ENCODE assay signal across 18 cellular contexts in the genomic region with DNA sequence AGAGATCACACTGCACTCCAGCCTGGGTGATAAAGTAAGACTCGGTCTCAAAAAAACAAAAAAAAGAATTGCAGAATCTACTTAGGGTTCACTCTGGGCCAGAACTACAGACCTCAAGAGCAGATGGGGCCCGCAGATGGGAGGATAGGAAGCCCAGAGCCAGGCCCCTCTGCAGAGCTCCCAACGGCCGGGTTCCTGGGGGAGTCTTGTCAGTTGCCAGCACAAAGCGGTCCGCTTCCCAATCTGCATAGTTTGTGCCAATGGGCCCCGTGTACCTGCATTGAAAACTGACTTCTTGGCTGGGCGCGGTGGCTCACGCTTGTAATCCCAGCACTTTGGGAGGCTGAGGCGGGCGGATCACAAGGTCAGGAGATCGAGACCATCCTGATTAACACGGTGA. TPM values are rescaled to one million over a fixed set of nuclear protein-coding genes. Genes with fewer than 3 reads are reported as not detected.
DNase-seq lines count a peak whose midpoint lies in the region; ATAC-seq, FAIRE-seq and TF ChIP-seq lines count a peak whose summit lies in the region.
"Had no signal": no experiment of that assay in that cellular context is flagged by ENCODE, and none has a peak within 500 bp of the region (broad histone marks: within the 10 kb centered on the region; RNA-seq: fewer than 3 reads in every experiment).

No MANE protein-coding gene starts in this region.

- 93% methylated on average over 12 of the region's 14 CpGs; no CpG with 5 or more reads in 1 of the 2 experiments for WGBS in H1 (ENCODE audit: extremely low coverage in 1 of 2, insufficient coverage in 1 of 2, insufficient read length in 1 of 2, insufficient replicate concordance in 2 of 2, low coverage in 1 of 2, low lambda C conversion rate in 2 of 2, missing lambda C conversion rate in 1 of 2), 2 experiments

- no peak overlapping the region for H3K23ac ChIP-seq in H1 (ENCODE audit: insufficient read length)

- no peak for DNase-seq in activated naive CD4-positive, alpha-beta T cell treated with anti-CD3 and anti-CD28 coated beads, Interleukin-2, amount 10 ng/mL, durations not matched to agents 7 days and 5 days
- no peak for DNase-seq in activated naive CD4-positive, alpha-beta T cell treated with anti-CD3 and anti-CD28 coated beads for 36 hours
- DNase-seq in PC-9 (no peak), H1 (ENCODE audit: low read depth in 1 of 2, low spot score in 2 of 2) (no peak), SHP77 (lab: John Stamatoyannopoulos, UW) (no peak)
- DNase-seq: adrenal gland, NCI-H1105 treated with DMSO at 0.1 percent for 48 hours, NCI-H748 treated with DMSO at 0.1 percent for 48 hours, PC-3, stomach, uterus had no signal

- no peaks in the 10 kb centered on the region for H3K27me3 ChIP-seq in PC-9 (ENCODE audit: insufficient read depth, low read depth)
- H3K27me3 ChIP-seq in H1 (replicated peaks in 1 of 4; ENCODE audit: control insufficient read depth in 3 of 4, extremely low read depth in 1 of 4, insufficient read depth in 3 of 4, low read length in 3 of 4), result no peaks in the 10 kb centered on the region
- H3K27me3 ChIP-seq in subcutaneous abdominal adipose tissue (ENCODE audit: control insufficient read depth in 5 of 5, insufficient read depth in 4 of 5, low read length in 5 of 5), result no peaks in the 10 kb centered on the region
- H3K27me3 ChIP-seq: adrenal gland, gastroesophageal sphincter, pancreas, stomach, uterus had no signal

- no peak overlapping the region for H2BK120ac ChIP-seq in H1 (replicated peaks; ENCODE audit: low read depth, low read length)

- no peak overlapping the region for H3K18ac ChIP-seq in H1 (ENCODE audit: extremely low read depth, low read length)

- H3K27ac ChIP-seq in PC-9 (no peak overlapping the region), H1 (ENCODE audit: low read depth, low read length) (no peak overlapping the region), subcutaneous abdominal adipose tissue (ENCODE audit: low read depth, low read length) (peak overlapping the region; percentile 69)

- H2BK12ac ChIP-seq in H1 (ENCODE audit: low read depth, low read length), result no peak overlapping the region

- no peak overlapping the region for H4K5ac ChIP-seq in H1 (ENCODE audit: insufficient read length, low read depth, low read length)

- peaks cover 15% of the 10 kb centered on the region for H3K23me2 ChIP-seq in H1 (ENCODE audit: low read depth, low read length)

- H3K9me2 ChIP-seq in PC-9 (ENCODE audit: insufficient read depth), result no peaks in the 10 kb centered on the region

- no peaks in the 10 kb centered on the region for H4K20me1 ChIP-seq in PC-9 (ENCODE audit: insufficient read depth)
- peaks cover 0 to 5% of the 10 kb centered on the region in 2 experiments for H4K20me1 ChIP-seq in H1 (replicated peaks in 1 of 2; ENCODE audit: control insufficient read depth in 1 of 2, insufficient read depth in 2 of 2, low read length in 2 of 2)

- TF ChIP-seq POLR2A in H1 (IDR thresholded peaks at IDR 0.05; ENCODE audit: control extremely low read depth in 1 of 2, low read depth in 2 of 2, low read length in 2 of 2) (no peak), GM18505 (IDR thresholded peaks at IDR 0.05; ENCODE audit: borderline replicate concordance, extremely low read depth, insufficient read depth, insufficient read length) (no peak)

- POLR2A ChIA-PET in PC-9 (lab: Charles Lee; ENCODE audit: unreplicated experiment), result interaction anchor here (0.6 kb wide), 1 partner anchor 505 kb away, joined by 6 read pairs; no protein-coding TSS in a partner anchor
- POLR2A ChIA-PET in H1 (lab: Charles Lee; ENCODE audit: partially characterized antibody), result interaction anchor here (0.6 to 1.8 kb wide), 8 partner anchors 9 to 68 kb away, joined by 3 to 7 read pairs (median 3); no protein-coding TSS in a partner anchor

- CTCF ChIA-PET in activated naive CD4-positive, alpha-beta T cell treated with anti-CD3 and anti-CD28 coated beads, Interleukin-2, amount 10 ng/mL, durations not matched to agents 7 days and 5 days (lab: Charles Lee), result interaction anchor here (1.4 to 1.9 kb wide), 2 partner anchors 13 to 64 kb away, joined by 4 to 6 read pairs; a partner anchor contains a TSS
- CTCF ChIA-PET in activated naive CD4-positive, alpha-beta T cell treated with anti-CD3 and anti-CD28 coated beads for 36 hours (lab: Charles Lee), result interaction anchor here (1.1 kb wide), 1 partner anchor 12 kb away, joined by 9 read pairs; a partner anchor contains a TSS
- CTCF ChIA-PET in PC-9 (lab: Charles Lee), result no interaction called here
- CTCF ChIA-PET in H1 (lab: Charles Lee; ENCODE audit: partially characterized antibody), result interaction anchor here (0.9 to 1.6 kb wide), 6 partner anchors 10 to 139 kb away, joined by 3 to 7 read pairs (median 4); no protein-coding TSS in a partner anchor

- no peak overlapping the region for H3K56ac ChIP-seq in H1 (replicated peaks; ENCODE audit: insufficient read length, low read depth, low read length)

- H3K4me1 ChIP-seq in PC-9 (replicated peaks; ENCODE audit: insufficient read depth) (peaks cover 11% of the 10 kb centered on the region), H1 (replicated peaks in 1 of 4; ENCODE audit: control insufficient read depth in 3 of 4, insufficient read depth in 4 of 4, low read length in 3 of 4) (peaks cover 0 to 14% (median 6%) of the 10 kb centered on the region in 4 experiments; a peak in 6 of 7 replicates), subcutaneous abdominal adipose tissue (ENCODE audit: control insufficient read depth in 5 of 5, insufficient read depth in 5 of 5, low read length in 5 of 5) (peaks cover 0 to 36% (median 23%) of the 10 kb centered on the region in 5 donors)

- no peak overlapping the region for H3K27ac Mint-ChIP-seq in activated naive CD4-positive, alpha-beta T cell treated with anti-CD3 and anti-CD28 coated beads, Interleukin-2, amount 10 ng/mL, durations not matched to agents 7 days and 5 days
- H3K27ac Mint-ChIP-seq in activated naive CD4-positive, alpha-beta T cell treated with anti-CD3 and anti-CD28 coated beads for 36 hours, result no peak overlapping the region

- no peak for TF ChIP-seq EP300 in H1 (IDR thresholded peaks at IDR 0.05; ENCODE audit: borderline replicate concordance in 1 of 2, low read depth in 2 of 2, low read length in 2 of 2)

- H3K9me3 ChIP-seq in PC-9 (ENCODE audit: insufficient read depth, low read depth) (no peaks in the 10 kb centered on the region), H1 (ENCODE audit: insufficient read depth in 2 of 2, low read depth in 1 of 2, low read length in 1 of 2) (no peaks in the 10 kb centered on the region), subcutaneous abdominal adipose tissue (ENCODE audit: control insufficient read depth in 5 of 5, low read length in 5 of 5) (no peaks in the 10 kb centered on the region)
- H3K9me3 ChIP-seq: adrenal gland, gastroesophageal sphincter, pancreas, stomach, uterus had no signal

- peaks cover 23% of the 10 kb centered on the region for H3K79me2 ChIP-seq in PC-9 (ENCODE audit: low read depth)
- peaks cover 0 to 31% of the 10 kb centered on the region in 2 experiments; a peak in 3 of 4 replicates for H3K79me2 ChIP-seq in H1 (ENCODE audit: control insufficient read depth in 1 of 2, insufficient read depth in 2 of 2, low read length in 2 of 2)

- no peak overlapping the region for H2AK5ac ChIP-seq in H1 (ENCODE audit: low read depth, low read length)

- no peak overlapping the region for H3K4ac ChIP-seq in H1 (replicated peaks; ENCODE audit: insufficient read length, low read depth, low read length)

- no peak overlapping the region for H2BK15ac ChIP-seq in H1 (ENCODE audit: low read length)

- H4K8ac ChIP-seq in H1 (ENCODE audit: extremely low read depth, insufficient read depth, low read length), result no peak overlapping the region

- no peak overlapping the region for H4K91ac ChIP-seq in H1 (replicated peaks; ENCODE audit: insufficient read length, low read length)

- H3K79me1 ChIP-seq in H1 (ENCODE audit: low read depth, low read length), result peaks cover 22% of the 10 kb centered on the region

- no peaks in the 10 kb centered on the region for H3K36me3 ChIP-seq in PC-9 (ENCODE audit: low read depth)
- H3K36me3 ChIP-seq in H1 (ENCODE audit: control insufficient read depth in 2 of 4, insufficient read depth in 4 of 4, low read length in 3 of 4), result no peaks in the 10 kb centered on the region
- peaks cover 0 to 10% (median 3%) of the 10 kb centered on the region in 5 donors for H3K36me3 ChIP-seq in subcutaneous abdominal adipose tissue (ENCODE audit: control insufficient read depth in 5 of 5, insufficient read depth in 5 of 5, low read length in 5 of 5)
- H3K36me3 ChIP-seq: adrenal gland, pancreas, uterus had no signal

- H3K9ac ChIP-seq in H1 (replicated peaks in 1 of 4; ENCODE audit: extremely low read depth in 1 of 4, low read depth in 3 of 4, low read length in 3 of 4) (no peak overlapping the region), subcutaneous abdominal adipose tissue (ENCODE audit: low read length in 5 of 5) (no peak overlapping the region)

- no peak for ATAC-seq in GM18505 (IDR thresholded peaks at IDR 0.05; ENCODE audit: unreplicated experiment)
- ATAC-seq in HG02885 (IDR thresholded peaks at IDR 0.05; ENCODE audit: poor library complexity, unreplicated experiment), result no peak
- ATAC-seq: gastroesophageal sphincter, HCT116, pancreas, PC-3, sciatic nerve had no signal

- no peak overlapping the region for H2BK5ac ChIP-seq in H1 (ENCODE audit: low read depth, low read length)

- H2AFZ ChIP-seq in PC-9, result no peak overlapping the region
- H2AFZ ChIP-seq in H1 (ENCODE audit: low read length), result no peak overlapping the region

- no peak for FAIRE-seq in H1 (lab: Jason Lieb, UNC)
- FAIRE-seq: pancreas had no signal

- H3K4me1 Mint-ChIP-seq in activated naive CD4-positive, alpha-beta T cell treated with anti-CD3 and anti-CD28 coated beads, Interleukin-2, amount 10 ng/mL, durations not matched to agents 7 days and 5 days, result peaks cover 28% of the 10 kb centered on the region
- peaks cover 24% of the 10 kb centered on the region for H3K4me1 Mint-ChIP-seq in activated naive CD4-positive, alpha-beta T cell treated with anti-CD3 and anti-CD28 coated beads for 36 hours (ENCODE audit: low read depth)

- peaks cover 15% of the 10 kb centered on the region for H3K27me3 Mint-ChIP-seq in activated naive CD4-positive, alpha-beta T cell treated with anti-CD3 and anti-CD28 coated beads, Interleukin-2, amount 10 ng/mL, durations not matched to agents 7 days and 5 days
- no peaks in the 10 kb centered on the region for H3K27me3 Mint-ChIP-seq in activated naive CD4-positive, alpha-beta T cell treated with anti-CD3 and anti-CD28 coated beads for 36 hours (ENCODE audit: low read depth)

- 0 out of 2 replicates have a peak overlapping the region, but pooled peaks have one; percentile 72 for H2BK20ac ChIP-seq in H1 (ENCODE audit: low read length)

- H3K4me2 ChIP-seq in PC-9, result 0 out of 2 replicates have a peak overlapping the region, but pooled peaks have one; percentile 92
- H3K4me2 ChIP-seq in H1 (ENCODE audit: insufficient read depth in 1 of 2, low read depth in 2 of 2, low read length in 2 of 2), result peak overlapping the region in 1 of 2 experiments; percentile 74; a peak in 1 of 4 replicates

- no peak overlapping the region for H3K14ac ChIP-seq in H1 (ENCODE audit: insufficient read length)

- no peaks in the 10 kb centered on the region; the same call in 1 of the 2 replicates for H3F3A ChIP-seq in PC-9 (ENCODE audit: insufficient read depth, low read depth)

- no peaks in the 10 kb centered on the region for H3K9me3 Mint-ChIP-seq in activated naive CD4-positive, alpha-beta T cell treated with anti-CD3 and anti-CD28 coated beads, Interleukin-2, amount 10 ng/mL, durations not matched to agents 7 days and 5 days
- no peaks in the 10 kb centered on the region for H3K9me3 Mint-ChIP-seq in activated naive CD4-positive, alpha-beta T cell treated with anti-CD3 and anti-CD28 coated beads for 36 hours

- intact Hi-C loops in activated naive CD4-positive, alpha-beta T cell treated with anti-CD3 and anti-CD28 coated beads for 36 hours (cut with micrococcal nuclease), result no loop called here
- intact Hi-C loops in PC-9 (cut with micrococcal nuclease; ENCODE audit: unreplicated experiment), result loop anchor here (5.0 kb wide), 1 partner anchor 130 kb away; no protein-coding TSS in a partner anchor

- TF ChIP-seq CTCF in PC-9 (conservative IDR thresholded peaks at IDR 0.05), result no peak
- no peak for TF ChIP-seq CTCF in H1 (IDR thresholded peaks at IDR 0.05; ENCODE audit: control extremely low read depth in 1 of 3, insufficient read depth in 1 of 3, low read depth in 1 of 3, low read length in 3 of 3)

- BruUV-seq in PC-9 (replicated peaks; lab: Mats Ljungman, UMichigan), result no TSS peak

- TF ChIP-seq RAD21 in H1 (IDR thresholded peaks at IDR 0.05 in 1 of 2, conservative IDR thresholded peaks at IDR 0.05 in 1 of 2; ENCODE audit: low read depth in 2 of 2, low read length in 2 of 2), result no peak

- peaks cover 4% of the 10 kb centered on the region for H3K36me3 Mint-ChIP-seq in activated naive CD4-positive, alpha-beta T cell treated with anti-CD3 and anti-CD28 coated beads, Interleukin-2, amount 10 ng/mL, durations not matched to agents 7 days and 5 days
- no peaks in the 10 kb centered on the region for H3K36me3 Mint-ChIP-seq in activated naive CD4-positive, alpha-beta T cell treated with anti-CD3 and anti-CD28 coated beads for 36 hours (ENCODE audit: low read depth)

- peak overlapping the region; percentile 82 for H3K4me3 Mint-ChIP-seq in activated naive CD4-positive, alpha-beta T cell treated with anti-CD3 and anti-CD28 coated beads, Interleukin-2, amount 10 ng/mL, durations not matched to agents 7 days and 5 days
- H3K4me3 Mint-ChIP-seq in activated naive CD4-positive, alpha-beta T cell treated with anti-CD3 and anti-CD28 coated beads for 36 hours, result no peak overlapping the region

- no peak overlapping the region for H3K4me3 ChIP-seq in PC-9
- H3K4me3 ChIP-seq in H1 (ENCODE audit: extremely low read depth in 1 of 4, insufficient read depth in 2 of 4, low read depth in 3 of 4, low read length in 4 of 4), result no peak overlapping the region
- H3K4me3 ChIP-seq in subcutaneous abdominal adipose tissue (ENCODE audit: low read depth in 1 of 5, low read length in 5 of 5), result no peak overlapping the region

RNA-seq across cellular contexts. Expression of a gene that starts 1.7 kb away (rescaled TPM):
- total RNA-seq in activated naive CD4-positive, alpha-beta T cell treated with anti-CD3 and anti-CD28 coated beads for 36 hours, result 10 to 100 TPM; 51.8 to 56.3 TPM
- total RNA-seq in PC-9 (2021), result 66.1 and 85.6 TPM in 2 replicates
- total RNA-seq in H1 (2021; fragmentation: NEBNext Ultra II Directional; extraction: Animal tissue kit (Norgen Biotek cat#: 25700)), result 78.9 and 81.2 TPM in 2 replicates
- 88.5 and 114 TPM in 2 replicates for polyA plus RNA-seq in H1 (2011; rRNA removed)
- 102 TPM for polyA plus RNA-seq in H1 (2011; cell fraction: cytosol; rRNA removed)
- 115 TPM for polyA plus RNA-seq in H1 (2011; cell fraction: nucleus; rRNA removed)
- polyA plus RNA-seq in H1 (2012, experiment 1 of 2), result 55.8 to 87.0 TPM (median 82.0 TPM) in 4 replicates
- 82.1 TPM for polyA plus RNA-seq in H1 (2012, experiment 2 of 2)
- polyA plus RNA-seq in H1 (2013, experiment 1 of 2), result 76.3 TPM
- 80.1 TPM for polyA plus RNA-seq in H1 (2013, experiment 2 of 2)
- polyA minus RNA-seq in H1 (2011; rRNA and poly(A)+ RNA removed), result 59.6 and 70.2 TPM in 2 replicates
- 49.1 TPM for polyA minus RNA-seq in H1 (2011; cell fraction: cytosol; rRNA and poly(A)+ RNA removed)
- polyA minus RNA-seq in H1 (2011; cell fraction: nucleus; rRNA and poly(A)+ RNA removed), result 52.7 TPM

RNA-seq across cellular contexts. Expression of a gene that starts 13.4 kb away (rescaled TPM):
- 10 to 100 TPM; 34.6 to 36.6 TPM for total RNA-seq in activated naive CD4-positive, alpha-beta T cell treated with anti-CD3 and anti-CD28 coated beads for 36 hours
- total RNA-seq in PC-9 (2021), result 39.4 and 44.0 TPM in 2 replicates
- 50.0 and 56.3 TPM in 2 replicates for total RNA-seq in H1 (2021; fragmentation: NEBNext Ultra II Directional; extraction: Animal tissue kit (Norgen Biotek cat#: 25700))
- polyA plus RNA-seq in H1 (2011; rRNA removed), result 65.0 and 70.0 TPM in 2 replicates
- polyA plus RNA-seq in H1 (2011; cell fraction: cytosol; rRNA removed), result 44.9 TPM
- polyA plus RNA-seq in H1 (2011; cell fraction: nucleus; rRNA removed), result 169 TPM
- 40.2 to 49.3 TPM (median 44.1 TPM) in 4 replicates for polyA plus RNA-seq in H1 (2012, experiment 1 of 2)
- 31.3 TPM for polyA plus RNA-seq in H1 (2012, experiment 2 of 2)
- polyA plus RNA-seq in H1 (2013, experiment 1 of 2), result 44.2 TPM
- polyA plus RNA-seq in H1 (2013, experiment 2 of 2), result 40.7 TPM
- 55.2 and 63.7 TPM in 2 replicates for polyA minus RNA-seq in H1 (2011; rRNA and poly(A)+ RNA removed)
- 75.7 TPM for polyA minus RNA-seq in H1 (2011; cell fraction: cytosol; rRNA and poly(A)+ RNA removed)
- 71.4 TPM for polyA minus RNA-seq in H1 (2011; cell fraction: nucleus; rRNA and poly(A)+ RNA removed)
